Comparison of ENCODE assay signal across 14 cellular contexts in genomic region chr18:46712406-46712805, GRCh38. TPM values are rescaled to one million over a fixed set of nuclear protein-coding genes. Genes with fewer than 3 reads are reported as not detected.
A peak's percentile ranks its signal among the peaks of the same experiment; 100 is the strongest.
DNase-seq lines count a peak whose midpoint lies in the region; TF ChIP-seq lines count a peak whose summit lies in the region.
"Had no signal": no experiment of that assay in that cellular context is flagged by ENCODE, and none has a peak within 500 bp of the region (broad histone marks: within the 10 kb centered on the region; RNA-seq: fewer than 3 reads in every experiment).

No MANE protein-coding gene starts in this region.

- TF ChIP-seq POLR2A in erythroblast (IDR thresholded peaks at IDR 0.05; ENCODE audit: low read length), result no peak

- H2BK15ac ChIP-seq in neuronal stem cell (ENCODE audit: low read length), result no peak overlapping the region

- H3K36me3 ChIP-seq in fibroblast of lung (ENCODE audit: control insufficient read depth, insufficient read depth, low read length), result no peaks in the 10 kb centered on the region
- H3K36me3 ChIP-seq in A673 (ENCODE audit: insufficient read depth, low read length, poor library complexity, severe bottlenecking), result no peaks in the 10 kb centered on the region
- H3K36me3 ChIP-seq in neuronal stem cell (replicated peaks in 1 of 2; ENCODE audit: control insufficient read depth in 2 of 2, insufficient read depth in 2 of 2, low read length in 2 of 2), result no peaks in the 10 kb centered on the region

- H3K79me2 ChIP-seq in fibroblast of lung (ENCODE audit: control insufficient read depth, insufficient read depth, low read length), result no peaks in the 10 kb centered on the region

- no peak overlapping the region for H2BK5ac ChIP-seq in neuronal stem cell (ENCODE audit: low read length)

- DNase-seq in COLO829 (ENCODE audit: low spot score), result peak; percentile 66
- DNase-seq in M059J (ENCODE audit: low read depth), result peak; percentile 99
- DNase-seq in fibroblast of lung (ENCODE audit: low read depth in 2 of 2), result peak; percentile 63 to 91
- peak; percentile 20 for DNase-seq in occipital lobe (lab: John Stamatoyannopoulos, UW)
- no peak for DNase-seq in erythroblast (lab: John Stamatoyannopoulos, UW)
- no peak for DNase-seq in A673 (ENCODE audit: low spot score)
- no peak for DNase-seq in RWPE1 (ENCODE audit: low spot score)
- DNase-seq in neuronal stem cell (ENCODE audit: low spot score), result no peak
- DNase-seq: activated CD8-positive, alpha-beta memory T cell treated with anti-CD3 and anti-CD28 coated beads, Interleukin-2, amount 50 U/mL, for 48 hours; amniotic stem cell; effector memory CD8-positive, alpha-beta T cell; stimulated activated CD4-positive, alpha-beta T cell treated with anti-CD3 and anti-CD28 coated beads, Interleukin-2, amount 100 ng/mL, for 24 hours; stimulated activated naive CD8-positive, alpha-beta T cell treated with anti-CD3 and anti-CD28 coated beads, Interleukin-15, Interleukin-2, amounts not matched to agents 100 U/mL and 50 U/mL, for 24 hours had no signal

- TF ChIP-seq CTCF in fibroblast of lung (conservative IDR thresholded peaks at IDR 0.05 in 1 of 2, IDR thresholded peaks at IDR 0.05 in 1 of 2; ENCODE audit: low read depth in 1 of 2, low read length in 2 of 2) (no peak), A673 (conservative IDR thresholded peaks at IDR 0.05; ENCODE audit: low read depth, low read length) (no peak), RWPE1 (conservative IDR thresholded peaks at IDR 0.05; ENCODE audit: low read depth) (no peak)

- CTCF ChIA-PET in A673 (lab: Charles Lee), result no interaction called here
- CTCF ChIA-PET in RWPE1 (lab: Yijun Ruan, JAX), result no interaction called here

- H4K20me1 ChIP-seq in fibroblast of lung (ENCODE audit: control insufficient read depth, extremely low read depth, insufficient read depth, low read length), result no peaks in the 10 kb centered on the region

- intact Hi-C loops in A673 (cut with micrococcal nuclease; ENCODE audit: unreplicated experiment), result no loop called here

- H3K9me3 ChIP-seq in fibroblast of lung (ENCODE audit: control insufficient read depth, insufficient read depth, low read depth, low read length) (no peaks in the 10 kb centered on the region), A673 (ENCODE audit: low read depth, low read length, poor library complexity, severe bottlenecking) (no peaks in the 10 kb centered on the region), neuronal stem cell (replicated peaks in 1 of 2; ENCODE audit: control insufficient read depth in 2 of 2, insufficient read depth in 1 of 2, low read depth in 1 of 2, low read length in 2 of 2) (no peaks in the 10 kb centered on the region)

- no peak overlapping the region for H2BK12ac ChIP-seq in neuronal stem cell (ENCODE audit: low read length)

- BruUV-seq in A673 (replicated peaks; lab: Mats Ljungman, UMichigan), result no TSS peak

- H3K9ac ChIP-seq in fibroblast of lung (ENCODE audit: insufficient read depth, low read length), result no peak overlapping the region
- H3K9ac ChIP-seq in neuronal stem cell (ENCODE audit: low read depth, low read length, poor library complexity), result no peak overlapping the region

- no peak overlapping the region for H2BK120ac ChIP-seq in neuronal stem cell (ENCODE audit: low read depth, low read length)

- no peak overlapping the region for H3K23ac ChIP-seq in neuronal stem cell (ENCODE audit: low read depth, low read length, poor library complexity)

- no peak overlapping the region for H3K18ac ChIP-seq in neuronal stem cell (ENCODE audit: low read length)

- no peak overlapping the region for H3K4ac ChIP-seq in neuronal stem cell (ENCODE audit: low read length)

- peaks cover 6% of the 10 kb centered on the region for H3K4me1 ChIP-seq in fibroblast of lung (ENCODE audit: control insufficient read depth, extremely low read depth, insufficient read depth, low read length)
- peaks cover 16% of the 10 kb centered on the region for H3K4me1 ChIP-seq in A673 (ENCODE audit: insufficient read depth, low read length, poor library complexity, severe bottlenecking)
- no peaks in the 10 kb centered on the region for H3K4me1 ChIP-seq in neuronal stem cell (ENCODE audit: control insufficient read depth in 2 of 2, insufficient read depth in 1 of 2, low read depth in 1 of 2, low read length in 2 of 2)

- H4K91ac ChIP-seq in neuronal stem cell (ENCODE audit: low read depth, low read length, poor library complexity), result no peak overlapping the region

- H2AK5ac ChIP-seq in neuronal stem cell (ENCODE audit: low read depth, low read length), result no peak overlapping the region

- no peak overlapping the region for H3K27ac ChIP-seq in fibroblast of lung (ENCODE audit: insufficient read depth, low read length)
- H3K27ac ChIP-seq in A673 (ENCODE audit: low read depth, low read length, poor library complexity, severe bottlenecking), result no peak overlapping the region
- H3K27ac ChIP-seq in RWPE1, result no peak overlapping the region
- no peak overlapping the region for H3K27ac ChIP-seq in neuronal stem cell (replicated peaks; ENCODE audit: low read length)

- H4K8ac ChIP-seq in neuronal stem cell (ENCODE audit: low read depth, low read length), result no peak overlapping the region

- no peaks in the 10 kb centered on the region for H3K27me3 ChIP-seq in fibroblast of lung (ENCODE audit: control insufficient read depth, insufficient read depth, low read length)
- H3K27me3 ChIP-seq in A673 (replicated peaks; ENCODE audit: insufficient read depth, low read depth, low read length, poor library complexity), result no peaks in the 10 kb centered on the region
- peaks cover 0 to 16% (median 0%) of the 10 kb centered on the region in 3 experiments for H3K27me3 ChIP-seq in neuronal stem cell (ENCODE audit: control insufficient read depth in 3 of 3, insufficient read depth in 3 of 3, low read depth in 1 of 3, low read length in 3 of 3)

- H3K79me1 ChIP-seq in neuronal stem cell (ENCODE audit: low read depth, low read length), result no peaks in the 10 kb centered on the region

- H3K4me2 ChIP-seq in fibroblast of lung (ENCODE audit: extremely low read depth, insufficient read depth, low read length) (peak overlapping the region; percentile 37), neuronal stem cell (ENCODE audit: insufficient read depth, low read length, poor library complexity, severe bottlenecking) (no peak overlapping the region)

- POLR2A ChIA-PET in A673 (lab: Charles Lee; ENCODE audit: low non-redundant PET) (no interaction called here), RWPE1 (lab: Yijun Ruan, JAX; ENCODE audit: low non-redundant PET) (no interaction called here)

- WGBS in neuronal stem cell (ENCODE audit: extremely low coverage in 2 of 2, insufficient read length in 2 of 2, insufficient replicate concordance in 1 of 2), 2 donors, result no CpG with 5 or more reads among the region's 5 CpGs

- H3K4me3 ChIP-seq in fibroblast of lung (replicated peaks in 1 of 4; ENCODE audit: control extremely low read depth in 1 of 4, insufficient read depth in 1 of 4, low read depth in 3 of 4, low read length in 4 of 4) (no peak overlapping the region), A673 (ENCODE audit: low read depth, low read length, poor library complexity, severe bottlenecking) (no peak overlapping the region), neuronal stem cell (ENCODE audit: low read length in 2 of 2) (no peak overlapping the region)
- H3K4me3 ChIP-seq: K562 had no signal

- H2AFZ ChIP-seq in fibroblast of lung (ENCODE audit: low read length), result no peak overlapping the region
- H2AFZ ChIP-seq in neuronal stem cell (ENCODE audit: low read length), result no peak overlapping the region

- H3K14ac ChIP-seq in neuronal stem cell (ENCODE audit: low read length), result no peak overlapping the region

RNA-seq across cellular contexts. Expression of gene ST8SIA5, which starts 44.4 kb away (rescaled TPM):
- 9.8 and 12.2 TPM in 2 replicates for total RNA-seq in M059J (2014; rRNA removed; shearing (Covaris generic))
- total RNA-seq in fibroblast of lung (under 0.01 TPM in 2 replicates), occipital lobe (10.8 TPM), A673 (2021) (17.9 and 24.8 TPM in 2 replicates)
- polyA plus RNA-seq in fibroblast of lung, result 0.01 and 0.20 TPM in 2 replicates
- 0.06 and 0.50 TPM in 2 replicates for polyA plus RNA-seq in fibroblast of lung (2012)
- polyA minus RNA-seq in fibroblast of lung (ENCODE audit: low replicate concordance), result 0.26 TPM in 1 of 2 replicates, not detected in the other
- polyA plus RNA-seq in neuronal stem cell (2013, experiment 1 of 2), result 0.13 TPM
- 0.08 TPM for polyA plus RNA-seq in neuronal stem cell (2013, experiment 2 of 2)

RNA-seq across cellular contexts. Expression of gene LOXHD1, which starts 55.4 kb away (rescaled TPM):
- total RNA-seq in M059J (2014; rRNA removed; shearing (Covaris generic)), result not detected in 2 replicates
- total RNA-seq in fibroblast of lung (not detected in 2 replicates), occipital lobe (0.16 TPM), A673 (2021) (25.5 and 26.4 TPM in 2 replicates)
- not detected in 2 replicates for polyA plus RNA-seq in fibroblast of lung
- polyA plus RNA-seq in fibroblast of lung (2012), result not detected in 2 replicates
- polyA minus RNA-seq in fibroblast of lung (ENCODE audit: low replicate concordance), result not detected in 2 replicates
- polyA plus RNA-seq in neuronal stem cell (2013, experiment 1 of 2), result not detected
- not detected for polyA plus RNA-seq in neuronal stem cell (2013, experiment 2 of 2)
- total RNA-seq: K562 had no signal
- polyA plus RNA-seq: K562 had no signal

Comparison
In these comparisons a context has a peak if more than half of its experiments do, and no peak if none do; other contexts are left out.
1. DNase-seq: peak in COLO829 (single experiment), M059J (single experiment), fibroblast of lung (2 of 2) and occipital lobe (single experiment); none in erythroblast (0 of 2), A673 (single experiment), RWPE1 (single experiment) and neuronal stem cell (single experiment).
2. RNA of gene ST8SIA5, which starts 44.4 kb away (total RNA-seq): 17.9 to 24.8 TPM in A673, 10.8 TPM in occipital lobe (single experiment) and 9.8 to 12.2 TPM in M059J; under 0.01 TPM in fibroblast of lung; every median in the first group is over 10 times any median in the second.
3. RNA of gene LOXHD1, which starts 55.4 kb away (total RNA-seq): 25.5 to 26.4 TPM in A673; 0.16 TPM in occipital lobe (single experiment), not detected in M059J and not detected in fibroblast of lung; every median in the first group is over 10 times any median in the second.